ENCODE assay signal across 25 cellular contexts in genomic region chr6:2782825-2783187, GRCh38. TPM values are rescaled to one million over a fixed set of nuclear protein-coding genes. Genes with fewer than 3 reads are reported as not detected.
DNase-seq lines count a peak whose midpoint lies in the region; ATAC-seq and TF ChIP-seq lines count a peak whose summit lies in the region.
"Had no signal": no experiment of that assay in that cellular context is flagged by ENCODE, and none has a peak within 500 bp of the region (broad histone marks: within the 10 kb centered on the region; RNA-seq: fewer than 3 reads in every experiment).

No MANE protein-coding gene starts in this region.

- H2BK5ac ChIP-seq in neuronal stem cell (ENCODE audit: low read length), result no peak overlapping the region

- H3K36me3 ChIP-seq in neuronal stem cell (replicated peaks in 1 of 2; ENCODE audit: control insufficient read depth in 2 of 2, insufficient read depth in 2 of 2, low read length in 2 of 2), result peaks cover 9 to 87% of the 10 kb centered on the region in 2 donors
- peaks cover 0 to 100% (median 26%) of the 10 kb centered on the region in 3 donors for H3K36me3 ChIP-seq in esophagus squamous epithelium

- intact Hi-C loops in dorsolateral prefrontal cortex (cut with DNase I), result no loop called here
- intact Hi-C loops in esophagus squamous epithelium (cut with DNase I), result loop anchor here (10.0 kb wide), 1 partner anchor 142 kb away; no protein-coding TSS in a partner anchor

- H3K4me2 ChIP-seq in neuronal stem cell (ENCODE audit: insufficient read depth, low read length, poor library complexity, severe bottlenecking), result no peak overlapping the region
- H3K4me2 ChIP-seq: A549 had no signal

- no peak for ATAC-seq in HG03439 (IDR thresholded peaks at IDR 0.05; ENCODE audit: unreplicated experiment)
- no peak for ATAC-seq in HG03520 (IDR thresholded peaks at IDR 0.05; ENCODE audit: unreplicated experiment)
- ATAC-seq: activated CD8-positive, alpha-beta T cell treated with anti-CD3 and anti-CD28 coated beads, Interleukin-2, amount 10 ng/mL, durations not matched to agents 7 days and 5 days; left ventricle myocardium superior had no signal

- TF ChIP-seq CTCF in dorsolateral prefrontal cortex (IDR thresholded peaks at IDR 0.05 in 54 of 56, conservative IDR thresholded peaks at IDR 0.05 in 2 of 56; ENCODE audit: low read depth in 1 of 56, partially characterized antibody in 56 of 56) (no peak), esophagus squamous epithelium (IDR thresholded peaks at IDR 0.05) (no peak)

- H2BK12ac ChIP-seq in neuronal stem cell (ENCODE audit: low read length), result no peak overlapping the region

- H2AK5ac ChIP-seq in neuronal stem cell (ENCODE audit: low read depth, low read length), result no peak overlapping the region

- H3K27ac ChIP-seq in dorsolateral prefrontal cortex (peak overlapping the region in 30 of 59 donors; percentile 1 to 63 (median 28)), neuronal stem cell (replicated peaks; ENCODE audit: low read length) (no peak overlapping the region), esophagus squamous epithelium (no peak overlapping the region)
- H3K27ac ChIP-seq: A549, foreskin keratinocyte, neutrophil, Peyer's patch, skin epidermis had no signal

- no peaks in the 10 kb centered on the region for H3K27me3 ChIP-seq in dorsolateral prefrontal cortex
- no peaks in the 10 kb centered on the region for H3K27me3 ChIP-seq in neuronal stem cell (ENCODE audit: control insufficient read depth in 3 of 3, insufficient read depth in 3 of 3, low read depth in 1 of 3, low read length in 3 of 3)
- H3K27me3 ChIP-seq in esophagus squamous epithelium, result no peaks in the 10 kb centered on the region
- H3K27me3 ChIP-seq: foreskin keratinocyte, neutrophil, Peyer's patch had no signal

- no peak overlapping the region for H3K4ac ChIP-seq in neuronal stem cell (ENCODE audit: low read length)

- no peak overlapping the region for H2BK120ac ChIP-seq in neuronal stem cell (ENCODE audit: low read depth, low read length)

- no peak overlapping the region for H4K8ac ChIP-seq in neuronal stem cell (ENCODE audit: low read depth, low read length)

- H3K79me1 ChIP-seq in neuronal stem cell (ENCODE audit: low read depth, low read length), result peaks cover 7% of the 10 kb centered on the region

- WGBS in neuronal stem cell (ENCODE audit: extremely low coverage in 2 of 2, insufficient read length in 2 of 2, insufficient replicate concordance in 1 of 2), 2 donors, result no CpG with 5 or more reads among the region's 10 CpGs
- WGBS in esophagus squamous epithelium, 2 donors, result 75 to 79% methylated on average over 2 to 9 of the region's 10 CpGs

- no peak overlapping the region for H2AFZ ChIP-seq in neuronal stem cell (ENCODE audit: low read length)

- H3K9me3 ChIP-seq in neuronal stem cell (replicated peaks in 1 of 2; ENCODE audit: control insufficient read depth in 2 of 2, insufficient read depth in 1 of 2, low read depth in 1 of 2, low read length in 2 of 2), result no peaks in the 10 kb centered on the region
- no peaks in the 10 kb centered on the region for H3K9me3 ChIP-seq in esophagus squamous epithelium
- H3K9me3 ChIP-seq: A549, mucosa of descending colon, neutrophil, Peyer's patch had no signal

- H3K23ac ChIP-seq in neuronal stem cell (ENCODE audit: low read depth, low read length, poor library complexity), result no peak overlapping the region

- no peak for TF ChIP-seq POLR2A in esophagus squamous epithelium (IDR thresholded peaks at IDR 0.05)

- H3K4me3 ChIP-seq in dorsolateral prefrontal cortex (peak overlapping the region in 2 of 59 donors; percentile 23 to 28), neuronal stem cell (ENCODE audit: low read length in 2 of 2) (no peak overlapping the region), esophagus squamous epithelium (no peak overlapping the region)
- H3K4me3 ChIP-seq: A549, mucosa of descending colon, Peyer's patch, skin epidermis had no signal

- H4K91ac ChIP-seq in neuronal stem cell (ENCODE audit: low read depth, low read length, poor library complexity), result no peak overlapping the region

- H3K9ac ChIP-seq in neuronal stem cell (ENCODE audit: low read depth, low read length, poor library complexity), result peak overlapping the region; percentile 60

- peak overlapping the region; percentile 61 for H3K14ac ChIP-seq in neuronal stem cell (ENCODE audit: low read length)

- H3K4me1 ChIP-seq in neuronal stem cell (ENCODE audit: control insufficient read depth in 2 of 2, insufficient read depth in 1 of 2, low read depth in 1 of 2, low read length in 2 of 2) (peaks cover 0 to 4% of the 10 kb centered on the region in 2 donors), esophagus squamous epithelium (peaks cover 0 to 15% (median 5%) of the 10 kb centered on the region in 3 donors)
- H3K4me1 ChIP-seq: A549, foreskin keratinocyte had no signal

- DNase-seq in DMS 273 treated with DMSO at 0.1 percent for 48 hours (lab: John Stamatoyannopoulos, UW), result peak; percentile 66
- DNase-seq in NCI-H524 treated with DMSO at 0.1 percent for 48 hours (lab: John Stamatoyannopoulos, UW), result peak; percentile 96
- no peak for DNase-seq in dorsolateral prefrontal cortex
- DNase-seq in neuronal stem cell (ENCODE audit: low spot score), result no peak
- no peak for DNase-seq in activated CD8-positive, alpha-beta memory T cell treated with anti-CD3 and anti-CD28 coated beads for 24 hours
- DNase-seq in esophagus squamous epithelium (lab: John Stamatoyannopoulos, UW), result no peak
- DNase-seq: activated CD4-positive, CD25-positive, alpha-beta regulatory T cell treated with anti-CD3 and anti-CD28 coated beads, Interleukin-2, amount 50 U/mL, for 72 hours; activated CD8-positive, alpha-beta T cell treated with anti-CD3 and anti-CD28 coated beads, Interleukin-2, amount 10 ng/mL, durations not matched to agents 7 days and 5 days; cerebellar nuclear complex; DMS79; effector CD8-positive, alpha-beta T cell; foreskin keratinocyte; GF-D8; hippocampal formation; left ventricle myocardium superior; NCI-H2029 treated with DMSO at 0.1 percent for 48 hours; Peyer's patch; SIG-M5; T-cell had no signal

- H2BK15ac ChIP-seq in neuronal stem cell (ENCODE audit: low read length), result no peak overlapping the region

- peak overlapping the region; percentile 12 for H3K18ac ChIP-seq in neuronal stem cell (ENCODE audit: low read length)

RNA-seq across cellular contexts. Expression of gene WRNIP1, which starts 17.6 kb away (rescaled TPM):
- total RNA-seq in dorsolateral prefrontal cortex (10 to 100 TPM; 32.1 to 60.1 (median 47.7) TPM), esophagus squamous epithelium (10 to 100 TPM; 66.0 to 75.6 (median 69.9) TPM)
- polyA plus RNA-seq in neuronal stem cell (2013, experiment 1 of 2), result 24.6 TPM
- 24.2 TPM for polyA plus RNA-seq in neuronal stem cell (2013, experiment 2 of 2)

RNA-seq across cellular contexts. Expression of gene MYLK4, which starts 32.1 kb away (rescaled TPM):
- total RNA-seq in dorsolateral prefrontal cortex, result 1 to 10 TPM in 119 of 120 experiments, under 1 TPM in 1; 0.46 to 3.4 (median 2.0) TPM
- 0.07 TPM for polyA plus RNA-seq in neuronal stem cell (2013, experiment 1 of 2)
- polyA plus RNA-seq in neuronal stem cell (2013, experiment 2 of 2), result 0.08 TPM
- total RNA-seq in esophagus squamous epithelium, result 1 to 10 TPM in 2 of 4 donors, under 1 TPM in 2; 0.49 to 1.9 (median 1.0) TPM

RNA-seq across cellular contexts. Expression of gene SERPINB1, which starts 58.9 kb away (rescaled TPM):
- total RNA-seq in dorsolateral prefrontal cortex (10 to 100 TPM in 86 of 120 experiments, 1 to 10 TPM in 34; 5.2 to 34.5 (median 12.1) TPM), esophagus squamous epithelium (1,000 to 10,000 TPM in 1 of 4 donors, 100 to 1,000 TPM in 3; 284 to 1,204 (median 702) TPM)
- polyA plus RNA-seq in neuronal stem cell (2013, experiment 1 of 2), result 13.3 TPM
- 14.7 TPM for polyA plus RNA-seq in neuronal stem cell (2013, experiment 2 of 2)

Comparison
In these comparisons a context has a peak if more than half of its experiments do, and no peak if none do; other contexts are left out.
1. DNase-seq: peak in DMS 273 treated with DMSO at 0.1 percent for 48 hours (single experiment) and NCI-H524 treated with DMSO at 0.1 percent for 48 hours (single experiment); none in dorsolateral prefrontal cortex (0 of 10), neuronal stem cell (single experiment), activated CD8-positive, alpha-beta memory T cell treated with anti-CD3 and anti-CD28 coated beads for 24 hours (single experiment) and esophagus squamous epithelium (single experiment).
2. H3K27ac ChIP-seq: peak in dorsolateral prefrontal cortex (30 of 59); none in neuronal stem cell (single experiment) and esophagus squamous epithelium (0 of 4).
3. RNA of gene SERPINB1, which starts 58.9 kb away (total RNA-seq): 284 to 1,204 TPM in esophagus squamous epithelium; 5.2 to 34.5 TPM in dorsolateral prefrontal cortex; every median in the first group is over 4 times any median in the second.